In the genomic region with DNA sequence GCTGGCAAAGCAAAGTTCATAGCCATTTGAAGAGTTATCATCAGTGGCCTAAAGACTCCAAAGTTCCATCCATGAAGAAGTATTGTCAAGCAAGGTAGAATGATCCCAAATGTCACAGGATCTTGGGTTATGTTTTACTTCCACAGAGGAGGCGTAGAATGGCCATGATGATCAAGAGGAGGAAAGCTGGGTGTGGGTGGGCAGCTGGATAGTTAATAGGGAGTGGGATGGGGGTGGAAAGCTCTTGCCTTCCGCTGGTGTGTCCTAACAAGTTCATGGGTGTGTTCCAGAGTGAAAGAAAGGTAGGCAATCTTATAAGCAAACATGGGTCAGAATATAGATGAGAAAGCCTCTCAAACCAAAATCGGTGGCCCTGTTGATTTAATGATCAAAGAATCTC, we compare ENCODE assay signal across 23 cellular contexts. TPM values are rescaled to one million over a fixed set of nuclear protein-coding genes. Genes with fewer than 3 reads are reported as not detected.
DNase-seq lines count a peak whose midpoint lies in the region; ATAC-seq and TF ChIP-seq lines count a peak whose summit lies in the region.
"Had no signal": no experiment of that assay in that cellular context is flagged by ENCODE, and none has a peak within 500 bp of the region (broad histone marks: within the 10 kb centered on the region; RNA-seq: fewer than 3 reads in every experiment).

No MANE protein-coding gene starts in this region.

- no peak overlapping the region for H3K27ac ChIP-seq in CD8-positive, alpha-beta T cell (ENCODE audit: low read depth, low read length)
- H3K27ac ChIP-seq in HL-60 (replicated peaks) (0 out of 2 replicates have a peak overlapping the region, but pooled peaks have one; percentile 1), esophagus squamous epithelium (peak overlapping the region in 3 of 4 donors; percentile 56 to 71 (median 59)), stomach smooth muscle (ENCODE audit: low read length) (peak overlapping the region; percentile 31), prostate gland (no peak overlapping the region)
- H3K27ac ChIP-seq: ovary, SK-N-MC had no signal

- no peak for ATAC-seq in CD8-positive, alpha-beta T cell
- ATAC-seq in sciatic nerve: no peak
- ATAC-seq: activated CD8-positive, alpha-beta memory T cell treated with anti-CD3 and anti-CD28 coated beads, Interleukin-2, amount 10 ng/mL, durations not matched to agents 7 days and 5 days; natural killer cell treated with Interleukin-12 subunit alpha and Interleukin-12 subunit beta and Interleukin-15 and Interleukin-18, amount 100 ng/mL, for 72 hours had no signal

- H3K4me3 ChIP-seq in CD8-positive, alpha-beta T cell (ENCODE audit: low read depth, low read length): no peak overlapping the region
- H3K4me3 ChIP-seq in HL-60 (replicated peaks; ENCODE audit: insufficient read depth, low read length) (no peak overlapping the region), esophagus squamous epithelium (no peak overlapping the region), stomach smooth muscle (ENCODE audit: low read length in 2 of 2) (no peak overlapping the region), prostate gland (no peak overlapping the region)
- H3K4me3 ChIP-seq: ovary, SK-N-MC had no signal

- WGBS in esophagus squamous epithelium, 2 donors: 71 to 79% methylated on average over 3 of the region's 3 CpGs
- 87% methylated on average over 3 of the region's 3 CpGs for WGBS in prostate gland

- no peak overlapping the region for H3K4me3 Mint-ChIP-seq in CD8-positive, alpha-beta T cell
- H3K4me3 Mint-ChIP-seq: activated CD8-positive, alpha-beta memory T cell treated with anti-CD3 and anti-CD28 coated beads, Interleukin-2, amount 10 ng/mL, durations not matched to agents 7 days and 5 days; activated naive CD8-positive, alpha-beta T cell treated with anti-CD3 and anti-CD28 coated beads, Interleukin-2, amount 10 ng/mL, durations not matched to agents 7 days and 5 days; activated T-helper 1 cell treated with anti-CD3 and anti-CD28 coated beads, Interleukin-12 subunit alpha, Interleukin-12 subunit beta, Interleukin-2, Interleukin-4 antibody, amounts not matched to agents 30 ng/mL and 10 ng/mL and 1 ng/mL, durations not matched to agents 14 hours and 24 hours and 36 hours; mesothelial cell of epicardium; natural killer cell treated with Interleukin-12 subunit alpha and Interleukin-12 subunit beta and Interleukin-15 and Interleukin-18, amount 100 ng/mL, for 72 hours had no signal

- no peaks in the 10 kb centered on the region for H3K27me3 Mint-ChIP-seq in CD8-positive, alpha-beta T cell (ENCODE audit: low read depth)
- H3K27me3 Mint-ChIP-seq: activated CD8-positive, alpha-beta memory T cell treated with anti-CD3 and anti-CD28 coated beads, Interleukin-2, amount 10 ng/mL, durations not matched to agents 7 days and 5 days; activated naive CD8-positive, alpha-beta T cell treated with anti-CD3 and anti-CD28 coated beads, Interleukin-2, amount 10 ng/mL, durations not matched to agents 7 days and 5 days; natural killer cell treated with Interleukin-12 subunit alpha and Interleukin-12 subunit beta and Interleukin-15 and Interleukin-18, amount 100 ng/mL, for 72 hours had no signal

- H3K4me1 Mint-ChIP-seq in CD8-positive, alpha-beta T cell (ENCODE audit: low read depth): no peaks in the 10 kb centered on the region
- H3K4me1 Mint-ChIP-seq: activated naive CD8-positive, alpha-beta T cell treated with anti-CD3 and anti-CD28 coated beads, Interleukin-2, amount 10 ng/mL, durations not matched to agents 7 days and 5 days; mesothelial cell of epicardium had no signal

- H3K9me3 ChIP-seq in CD8-positive, alpha-beta T cell (ENCODE audit: low read length): no peaks in the 10 kb centered on the region
- H3K9me3 ChIP-seq in esophagus squamous epithelium (no peaks in the 10 kb centered on the region), stomach smooth muscle (ENCODE audit: control insufficient read depth in 2 of 2, low read length in 2 of 2) (no peaks in the 10 kb centered on the region), prostate gland (no peaks in the 10 kb centered on the region)
- H3K9me3 ChIP-seq: ovary had no signal

- POLR2A ChIA-PET in CD8-positive, alpha-beta T cell (lab: Charles Lee): no interaction called here

- no peaks in the 10 kb centered on the region for H3K4me1 ChIP-seq in CD8-positive, alpha-beta T cell (ENCODE audit: insufficient read depth, low read length)
- H3K4me1 ChIP-seq in esophagus squamous epithelium: peaks cover 0 to 22% (median 15%) of the 10 kb centered on the region in 3 donors
- H3K4me1 ChIP-seq in stomach smooth muscle (ENCODE audit: control insufficient read depth, insufficient read depth, low read length): peaks cover 2% of the 10 kb centered on the region
- no peaks in the 10 kb centered on the region for H3K4me1 ChIP-seq in prostate gland (replicated peaks)

- TF ChIP-seq CTCF in CD8-positive, alpha-beta T cell (IDR thresholded peaks at IDR 0.05): no peak
- TF ChIP-seq CTCF in HL-60 (IDR thresholded peaks at IDR 0.05; ENCODE audit: insufficient read depth, low read length) (no peak), esophagus squamous epithelium (IDR thresholded peaks at IDR 0.05) (no peak), prostate gland (IDR thresholded peaks at IDR 0.05) (no peak)

- H3K36me3 Mint-ChIP-seq in CD8-positive, alpha-beta T cell: peaks cover 70% of the 10 kb centered on the region

- no peaks in the 10 kb centered on the region for H3K27me3 ChIP-seq in CD8-positive, alpha-beta T cell (ENCODE audit: insufficient read depth, low read length)
- no peaks in the 10 kb centered on the region for H3K27me3 ChIP-seq in HL-60 (ENCODE audit: insufficient read depth, poor library complexity, severe bottlenecking)
- H3K27me3 ChIP-seq in esophagus squamous epithelium: no peaks in the 10 kb centered on the region
- H3K27me3 ChIP-seq in stomach smooth muscle (ENCODE audit: control insufficient read depth in 1 of 2, insufficient read depth in 2 of 2, low read length in 2 of 2): no peaks in the 10 kb centered on the region
- no peaks in the 10 kb centered on the region for H3K27me3 ChIP-seq in prostate gland (replicated peaks; ENCODE audit: insufficient read depth)
- H3K27me3 ChIP-seq: ovary had no signal

- peaks cover 28% of the 10 kb centered on the region for H3K36me3 ChIP-seq in CD8-positive, alpha-beta T cell (ENCODE audit: insufficient read depth, low read length)
- H3K36me3 ChIP-seq in esophagus squamous epithelium: peaks cover 0 to 78% (median 0%) of the 10 kb centered on the region in 3 donors
- H3K36me3 ChIP-seq in stomach smooth muscle (ENCODE audit: control insufficient read depth in 2 of 2, insufficient read depth in 2 of 2, low read length in 2 of 2): peaks cover 4 to 9% of the 10 kb centered on the region in 2 donors
- H3K36me3 ChIP-seq in prostate gland: no peaks in the 10 kb centered on the region
- H3K36me3 ChIP-seq: ovary had no signal

- H3K27ac Mint-ChIP-seq in CD8-positive, alpha-beta T cell: peak overlapping the region; percentile 53
- H3K27ac Mint-ChIP-seq: activated CD8-positive, alpha-beta memory T cell treated with anti-CD3 and anti-CD28 coated beads, Interleukin-2, amount 10 ng/mL, durations not matched to agents 7 days and 5 days; activated naive CD8-positive, alpha-beta T cell treated with anti-CD3 and anti-CD28 coated beads, Interleukin-2, amount 10 ng/mL, durations not matched to agents 7 days and 5 days; activated T-helper 1 cell treated with anti-CD3 and anti-CD28 coated beads, Interleukin-12 subunit alpha, Interleukin-12 subunit beta, Interleukin-2, Interleukin-4 antibody, amounts not matched to agents 30 ng/mL and 10 ng/mL and 1 ng/mL, durations not matched to agents 14 hours and 24 hours and 36 hours; mesothelial cell of epicardium; natural killer cell treated with Interleukin-12 subunit alpha and Interleukin-12 subunit beta and Interleukin-15 and Interleukin-18, amount 100 ng/mL, for 72 hours had no signal

- H3K9ac ChIP-seq in stomach smooth muscle (ENCODE audit: low read length in 2 of 2): no peak overlapping the region

- intact Hi-C loops in CD8-positive, alpha-beta T cell (cut with DNase I, micrococcal nuclease): no loop called here
- intact Hi-C loops in esophagus squamous epithelium (cut with DNase I) (no loop called here), sciatic nerve (cut with DNase I) (no loop called here), prostate gland (cut with DNase I) (no loop called here)

- H3K9me3 Mint-ChIP-seq in CD8-positive, alpha-beta T cell: no peaks in the 10 kb centered on the region
- H3K9me3 Mint-ChIP-seq: activated naive CD8-positive, alpha-beta T cell treated with anti-CD3 and anti-CD28 coated beads, Interleukin-2, amount 10 ng/mL, durations not matched to agents 7 days and 5 days; activated T-helper 1 cell treated with anti-CD3 and anti-CD28 coated beads, Interleukin-12 subunit alpha, Interleukin-12 subunit beta, Interleukin-2, Interleukin-4 antibody, amounts not matched to agents 30 ng/mL and 10 ng/mL and 1 ng/mL, durations not matched to agents 14 hours and 24 hours and 36 hours; mesothelial cell of epicardium; natural killer cell treated with Interleukin-12 subunit alpha and Interleukin-12 subunit beta and Interleukin-15 and Interleukin-18, amount 100 ng/mL, for 72 hours had no signal

- TF ChIP-seq POLR2A in esophagus squamous epithelium (IDR thresholded peaks at IDR 0.05): no peak
- no peak for TF ChIP-seq POLR2A in prostate gland (IDR thresholded peaks at IDR 0.05)

- CTCF ChIA-PET in CD8-positive, alpha-beta T cell (lab: Charles Lee): no interaction called here

- no peak for DNase-seq in CD8-positive, alpha-beta T cell
- DNase-seq in HL-60 (ENCODE audit: low read depth in 1 of 2, low spot score in 1 of 2): no peak
- no peak for DNase-seq in esophagus squamous epithelium (lab: John Stamatoyannopoulos, UW)
- DNase-seq in sciatic nerve (ENCODE audit: low spot score): no peak
- DNase-seq in prostate gland (ENCODE audit: low spot score): no peak
- no peak for DNase-seq in DMS53 treated with DMSO at 0.1 percent for 48 hours (lab: John Stamatoyannopoulos, UW; ENCODE audit: unreplicated experiment)
- DNase-seq: activated CD4-positive, alpha-beta T cell treated with anti-CD3 and anti-CD28 coated beads, Interleukin-2, amount 50 U/mL, for 1 hour; activated CD8-positive, alpha-beta memory T cell treated with anti-CD3 and anti-CD28 coated beads, Interleukin-2, amount 10 ng/mL, durations not matched to agents 7 days and 5 days; activated naive CD8-positive, alpha-beta T cell treated with anti-CD3 and anti-CD28 coated beads, Interleukin-2, amount 10 ng/mL, durations not matched to agents 7 days and 5 days; effector memory CD4-positive, alpha-beta T cell; EL; foreskin melanocyte; left ventricle myocardium superior; NCI-H1048; NCI-H1930; NCI-H526 treated with DMSO at 0.1 percent for 48 hours; ovary; RPMI8226 had no signal

RNA-seq across cellular contexts. Expression of a gene that starts 38.4 kb away (rescaled TPM):
- 1 to 10 TPM; 3.3 to 5.2 TPM for total RNA-seq in CD8-positive, alpha-beta T cell
- total RNA-seq in esophagus squamous epithelium (10 to 100 TPM; 14.8 to 27.1 (median 17.6) TPM), sciatic nerve (28.2 TPM), prostate gland (10 to 100 TPM; 18.2 to 26.4 TPM)

Comparison
In these comparisons a context has a peak if more than half of its experiments do, and no peak if none do; other contexts are left out.
1. H3K27ac ChIP-seq: peak in HL-60 (single experiment), esophagus squamous epithelium (3 of 4) and stomach smooth muscle (single experiment); none in CD8-positive, alpha-beta T cell (single experiment) and prostate gland (0 of 2).